ENCODE assay signal across 25 cellular contexts in genomic region chr7:86407291-86407690, GRCh38.
DNase-seq lines count a peak whose midpoint lies in the region; ATAC-seq lines count a peak whose summit lies in the region.
"Had no signal": no experiment of that assay in that cellular context is flagged by ENCODE, and none has a peak within 500 bp of the region (broad histone marks: within the 10 kb centered on the region; RNA-seq: fewer than 3 reads in every experiment).

No MANE protein-coding gene starts in this region.

- ATAC-seq in GM18520 (IDR thresholded peaks at IDR 0.05; ENCODE audit: unreplicated experiment) (no peak), GM19452 (IDR thresholded peaks at IDR 0.05; ENCODE audit: unreplicated experiment) (no peak)
- ATAC-seq: activated T-cell treated with anti-CD3 and anti-CD28 coated beads, Interleukin-2, amount 50 U/mL, for 72 hours; left lobe of liver; T-cell had no signal

- H3K9me3 Mint-ChIP-seq in activated T-helper 1 cell treated with anti-CD3 and anti-CD28 coated beads, Interleukin-12 subunit alpha, Interleukin-12 subunit beta, Interleukin-2, Interleukin-4 antibody, amounts not matched to agents 30 ng/mL and 10 ng/mL and 1 ng/mL, durations not matched to agents 14 hours and 24 hours and 36 hours, result no peaks in the 10 kb centered on the region
- H3K9me3 Mint-ChIP-seq: activated B cell treated with CpG ODN at 0.5 μM for 24 hours, memory B cell had no signal

- intact Hi-C loops in activated T-helper 1 cell treated with anti-CD3 and anti-CD28 coated beads, Interleukin-12 subunit alpha, Interleukin-12 subunit beta, Interleukin-2, Interleukin-4 antibody, amounts not matched to agents 30 ng/mL and 10 ng/mL and 1 ng/mL, durations not matched to agents 14 hours and 24 hours and 36 hours (cut with micrococcal nuclease), result no loop called here

- no peaks in the 10 kb centered on the region for H3K36me3 Mint-ChIP-seq in activated T-helper 1 cell treated with anti-CD3 and anti-CD28 coated beads, Interleukin-12 subunit alpha, Interleukin-12 subunit beta, Interleukin-2, Interleukin-4 antibody, amounts not matched to agents 30 ng/mL and 10 ng/mL and 1 ng/mL, durations not matched to agents 14 hours and 24 hours and 36 hours (ENCODE audit: low read depth)
- H3K36me3 Mint-ChIP-seq: memory B cell, T-cell had no signal

- peak; percentile 1 for DNase-seq in M059J (ENCODE audit: low read depth)
- DNase-seq in astrocyte of the hippocampus (ENCODE audit: low read depth, low spot score), result peak; percentile 60
- DNase-seq in kidney tubule cell (ENCODE audit: low spot score), result peak; percentile 62
- DNase-seq in activated CD4-positive, CD25-positive, alpha-beta regulatory T cell treated with anti-CD3 and anti-CD28 coated beads, Interleukin-2, amount 50 U/mL, for 72 hours, result no peak
- DNase-seq in activated T-helper 1 cell treated with anti-CD3 and anti-CD28 coated beads, Interleukin-12 subunit alpha, Interleukin-12 subunit beta, Interleukin-2, Interleukin-4 antibody, amounts not matched to agents 30 ng/mL and 10 ng/mL and 1 ng/mL, durations not matched to agents 14 hours and 24 hours and 36 hours (ENCODE audit: low spot score), result no peak
- DNase-seq: activated B cell treated with CpG ODN at 0.5 μM for 24 hours; activated CD4-positive, alpha-beta T cell treated with anti-CD3 and anti-CD28 coated beads, Interleukin-2, amount 50 U/mL, for 48 hours; activated naive CD4-positive, alpha-beta T cell treated with Interleukin-2 at 50 U/mL for 16 hours; activated T-cell treated with anti-CD3 and anti-CD28 coated beads, Interleukin-2, amount 50 U/mL, for 72 hours; DMS79 treated with DMSO at 0.1 percent for 48 hours; GF-D8; hippocampal formation; NCI-H1048; NCI-H1694; NCI-H524 treated with DMSO at 0.1 percent for 48 hours; OCI-M1; sigmoid colon; stimulated activated CD4-positive, alpha-beta T cell treated with anti-CD3 and anti-CD28 coated beads, Interleukin-4, amount 100 ng/mL, for 1 hour; stomach; T-cell had no signal

- no peak overlapping the region for H3K4me3 Mint-ChIP-seq in activated T-helper 1 cell treated with anti-CD3 and anti-CD28 coated beads, Interleukin-12 subunit alpha, Interleukin-12 subunit beta, Interleukin-2, Interleukin-4 antibody, amounts not matched to agents 30 ng/mL and 10 ng/mL and 1 ng/mL, durations not matched to agents 14 hours and 24 hours and 36 hours
- H3K4me3 Mint-ChIP-seq: activated B cell treated with CpG ODN at 0.5 μM for 24 hours; activated T-cell treated with anti-CD3 and anti-CD28 coated beads, Interleukin-2, amount 50 U/mL, for 72 hours; memory B cell; T-cell had no signal

- no peak overlapping the region for H3K27ac Mint-ChIP-seq in activated T-helper 1 cell treated with anti-CD3 and anti-CD28 coated beads, Interleukin-12 subunit alpha, Interleukin-12 subunit beta, Interleukin-2, Interleukin-4 antibody, amounts not matched to agents 30 ng/mL and 10 ng/mL and 1 ng/mL, durations not matched to agents 14 hours and 24 hours and 36 hours
- H3K27ac Mint-ChIP-seq: activated B cell treated with CpG ODN at 0.5 μM for 24 hours; activated T-cell treated with anti-CD3 and anti-CD28 coated beads, Interleukin-2, amount 50 U/mL, for 72 hours; memory B cell; progenitor cell of endocrine pancreas; T-cell had no signal

- no peaks in the 10 kb centered on the region for H3K27me3 Mint-ChIP-seq in activated T-helper 1 cell treated with anti-CD3 and anti-CD28 coated beads, Interleukin-12 subunit alpha, Interleukin-12 subunit beta, Interleukin-2, Interleukin-4 antibody, amounts not matched to agents 30 ng/mL and 10 ng/mL and 1 ng/mL, durations not matched to agents 14 hours and 24 hours and 36 hours (ENCODE audit: insufficient read depth)
- H3K27me3 Mint-ChIP-seq: activated B cell treated with CpG ODN at 0.5 μM for 24 hours, memory B cell, progenitor cell of endocrine pancreas, T-cell had no signal

- no peaks in the 10 kb centered on the region for H3K4me1 Mint-ChIP-seq in activated T-helper 1 cell treated with anti-CD3 and anti-CD28 coated beads, Interleukin-12 subunit alpha, Interleukin-12 subunit beta, Interleukin-2, Interleukin-4 antibody, amounts not matched to agents 30 ng/mL and 10 ng/mL and 1 ng/mL, durations not matched to agents 14 hours and 24 hours and 36 hours (ENCODE audit: low read depth)
- H3K4me1 Mint-ChIP-seq: activated B cell treated with CpG ODN at 0.5 μM for 24 hours, memory B cell, T-cell had no signal

Comparison
In these comparisons a context has a peak if more than half of its experiments do, and no peak if none do; other contexts are left out.
1. DNase-seq: peak in M059J (single experiment), astrocyte of the hippocampus (single experiment) and kidney tubule cell (single experiment); none in activated CD4-positive, CD25-positive, alpha-beta regulatory T cell treated with anti-CD3 and anti-CD28 coated beads, Interleukin-2, amount 50 U/mL, for 72 hours (single experiment) and activated T-helper 1 cell treated with anti-CD3 and anti-CD28 coated beads, Interleukin-12 subunit alpha, Interleukin-12 subunit beta, Interleukin-2, Interleukin-4 antibody, amounts not matched to agents 30 ng/mL and 10 ng/mL and 1 ng/mL, durations not matched to agents 14 hours and 24 hours and 36 hours (single experiment).